ENCODE assay signal across 1 cellular context in the genomic region with DNA sequence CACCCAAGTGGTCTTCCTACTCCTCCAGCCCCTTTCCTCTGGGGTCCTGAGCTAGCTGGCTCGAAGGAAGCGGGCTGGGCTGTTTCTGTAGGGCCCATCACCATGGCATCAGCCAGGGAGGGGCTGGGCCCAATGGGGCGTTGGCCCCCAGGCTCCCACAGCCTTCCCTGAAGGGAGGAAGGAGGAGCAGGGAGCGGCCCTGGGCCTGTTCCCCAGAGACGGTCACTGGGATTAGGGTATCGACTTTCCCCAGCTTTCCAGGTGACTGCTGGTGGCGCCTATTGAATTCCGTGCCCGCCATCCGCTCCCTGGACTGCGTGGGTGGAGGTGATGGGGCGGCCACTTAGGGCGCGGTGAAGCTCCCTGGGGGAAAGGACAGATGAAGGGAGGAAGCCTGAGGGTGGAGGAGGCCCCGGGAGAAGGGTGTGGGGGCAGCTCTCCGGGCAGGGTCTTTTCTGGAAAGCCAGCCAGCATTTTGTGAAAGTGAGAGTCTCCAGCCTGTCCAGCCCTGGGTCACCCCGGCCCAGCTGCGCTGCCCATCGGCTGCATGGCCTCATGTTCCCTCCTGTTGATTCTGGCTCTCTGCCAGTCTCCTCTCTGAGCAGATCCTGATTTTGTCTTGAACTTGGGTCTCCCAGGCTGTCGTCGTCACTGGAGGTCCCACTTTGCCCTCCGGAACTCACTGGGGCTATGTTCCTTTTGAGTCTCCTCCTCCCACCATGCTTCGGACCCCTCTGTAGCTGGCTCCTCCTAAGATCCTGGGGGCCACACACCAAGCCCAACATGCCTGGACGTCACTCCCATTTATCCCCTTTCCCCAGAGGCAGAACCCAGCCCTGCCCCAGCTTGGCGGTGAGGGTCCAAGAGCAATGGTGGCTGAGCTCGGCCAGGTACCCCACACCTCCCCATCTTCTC.
A peak's percentile ranks its signal among the peaks of the same experiment; 100 is the strongest.
TF ChIP-seq lines count a peak whose summit lies in the region.

No MANE protein-coding gene starts in this region.

TF ChIP-seq in liver, 16 proteins besides CTCF, POLR2A, EP300 and RAD21 (continued from another document):
- TF ChIP-seq, protein P1, sequence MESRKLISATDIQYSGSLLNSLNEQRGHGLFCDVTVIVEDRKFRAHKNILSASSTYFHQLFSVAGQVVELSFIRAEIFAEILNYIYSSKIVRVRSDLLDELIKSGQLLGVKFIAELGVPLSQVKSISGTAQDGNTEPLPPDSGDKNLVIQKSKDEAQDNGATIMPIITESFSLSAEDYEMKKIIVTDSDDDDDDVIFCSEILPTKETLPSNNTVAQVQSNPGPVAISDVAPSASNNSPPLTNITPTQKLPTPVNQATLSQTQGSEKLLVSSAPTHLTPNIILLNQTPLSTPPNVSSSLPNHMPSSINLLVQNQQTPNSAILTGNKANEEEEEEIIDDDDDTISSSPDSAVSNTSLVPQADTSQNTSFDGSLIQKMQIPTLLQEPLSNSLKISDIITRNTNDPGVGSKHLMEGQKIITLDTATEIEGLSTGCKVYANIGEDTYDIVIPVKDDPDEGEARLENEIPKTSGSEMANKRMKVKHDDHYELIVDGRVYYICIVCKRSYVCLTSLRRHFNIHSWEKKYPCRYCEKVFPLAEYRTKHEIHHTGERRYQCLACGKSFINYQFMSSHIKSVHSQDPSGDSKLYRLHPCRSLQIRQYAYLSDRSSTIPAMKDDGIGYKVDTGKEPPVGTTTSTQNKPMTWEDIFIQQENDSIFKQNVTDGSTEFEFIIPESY (IDR thresholded peaks at IDR 0.05): no peak
- TF ChIP-seq HNF4G (IDR thresholded peaks at IDR 0.05) (no peak), EGR1 (IDR thresholded peaks at IDR 0.05; ENCODE audit: low read depth in 2 of 2) (peak; percentile 95 to 99), TAF1 (conservative IDR thresholded peaks at IDR 0.05) (no peak), ATF3 (IDR thresholded peaks at IDR 0.05) (no peak), RXRA (IDR thresholded peaks at IDR 0.05) (peak; percentile 57 to 80), SP1 (IDR thresholded peaks at IDR 0.05) (peak; percentile 9), HNF4A (conservative IDR thresholded peaks at IDR 0.05) (peak; percentile 22 to 74), FOXA2 (IDR thresholded peaks at IDR 0.05) (peak; percentile 49), YY1 (IDR thresholded peaks at IDR 0.05) (peak; percentile 18), GABPA (IDR thresholded peaks at IDR 0.05 in 1 of 2, conservative IDR thresholded peaks at IDR 0.05 in 1 of 2) (no peak)
